Comparison of ENCODE assay signal across 9 cellular contexts in genomic region chr5:88890070-88890781, GRCh38. TPM values are rescaled to one million over a fixed set of nuclear protein-coding genes. Genes with fewer than 3 reads are reported as not detected.
DNase-seq lines count a peak whose midpoint lies in the region; ATAC-seq and TF ChIP-seq lines count a peak whose summit lies in the region.
"Had no signal": no experiment of that assay in that cellular context is flagged by ENCODE, and none has a peak within 500 bp of the region (broad histone marks: within the 10 kb centered on the region; RNA-seq: fewer than 3 reads in every experiment).

No MANE protein-coding gene starts in this region.

- peaks cover 0 to 3% (median 0%) of the 10 kb centered on the region in 5 donors for H3K9me3 Mint-ChIP-seq in CD8-positive, alpha-beta memory T cell
- H3K9me3 Mint-ChIP-seq: T-helper 1 cell treated with Interleukin-12 subunit alpha and Interleukin-12 subunit beta and Interleukin-4 antibody, amounts not matched to agents 30 μg/mL and 1 μg/mL, for 36 hours had no signal

- intact Hi-C loops in ascending aorta (cut with DNase I), result no loop called here

- no peak for TF ChIP-seq CTCF in ascending aorta (IDR thresholded peaks at IDR 0.05)

- H3K9ac ChIP-seq in stomach smooth muscle (ENCODE audit: low read length in 2 of 2), result peak overlapping the region; percentile 81 to 87

- DNase-seq in ascending aorta (ENCODE audit: low spot score in 2 of 2), result no peak
- no peak for DNase-seq in CD8-positive, alpha-beta memory T cell
- DNase-seq in activated effector memory CD4-positive, alpha-beta T cell treated with Interleukin-2 at 50 U/mL for 16 hours, result no peak
- no peak for DNase-seq in NCI-H748 (lab: John Stamatoyannopoulos, UW; ENCODE audit: unreplicated experiment)

- H3K4me3 ChIP-seq in ascending aorta, result peak overlapping the region; percentile 72 to 83
- peak overlapping the region; percentile 71 to 82 for H3K4me3 ChIP-seq in stomach smooth muscle (ENCODE audit: low read length in 2 of 2)
- no peak overlapping the region for H3K4me3 ChIP-seq in CD8-positive, alpha-beta memory T cell (ENCODE audit: low read length)

- CTCF ChIA-PET in CD8-positive, alpha-beta memory T cell (lab: Charles Lee), result no interaction called here

- H3K36me3 Mint-ChIP-seq in CD8-positive, alpha-beta memory T cell, result no peaks in the 10 kb centered on the region

- peaks cover 4 to 40% of the 10 kb centered on the region in 2 donors for H3K27me3 Mint-ChIP-seq in CD8-positive, alpha-beta memory T cell

- ATAC-seq in HG03378 (IDR thresholded peaks at IDR 0.05; ENCODE audit: unreplicated experiment) (peak; percentile 0), GM19395 (IDR thresholded peaks at IDR 0.05; ENCODE audit: unreplicated experiment) (no peak)

- no peak overlapping the region for H3K4me3 Mint-ChIP-seq in CD8-positive, alpha-beta memory T cell
- H3K4me3 Mint-ChIP-seq: T-helper 1 cell treated with Interleukin-12 subunit alpha and Interleukin-12 subunit beta and Interleukin-4 antibody, amounts not matched to agents 30 μg/mL and 1 μg/mL, for 36 hours had no signal

- H3K27me3 ChIP-seq in ascending aorta (no peaks in the 10 kb centered on the region), layer of hippocampus (ENCODE audit: control insufficient read depth, insufficient read depth, low read length) (no peaks in the 10 kb centered on the region), stomach smooth muscle (ENCODE audit: control insufficient read depth in 1 of 2, insufficient read depth in 2 of 2, low read length in 2 of 2) (no peaks in the 10 kb centered on the region)
- no peaks in the 10 kb centered on the region for H3K27me3 ChIP-seq in CD8-positive, alpha-beta memory T cell (ENCODE audit: insufficient read depth, low read length, poor library complexity, severe bottlenecking)

- POLR2A ChIA-PET in CD8-positive, alpha-beta memory T cell (lab: Charles Lee), result no interaction called here

- H3K36me3 ChIP-seq in ascending aorta, result no peaks in the 10 kb centered on the region
- no peaks in the 10 kb centered on the region for H3K36me3 ChIP-seq in stomach smooth muscle (ENCODE audit: control insufficient read depth in 2 of 2, insufficient read depth in 2 of 2, low read length in 2 of 2)
- H3K36me3 ChIP-seq in CD8-positive, alpha-beta memory T cell (ENCODE audit: insufficient read depth, low read length), result no peaks in the 10 kb centered on the region

- H3K9me3 ChIP-seq in ascending aorta, result no peaks in the 10 kb centered on the region
- H3K9me3 ChIP-seq in stomach smooth muscle (ENCODE audit: control insufficient read depth in 2 of 2, low read length in 2 of 2), result no peaks in the 10 kb centered on the region
- H3K9me3 ChIP-seq in CD8-positive, alpha-beta memory T cell (ENCODE audit: low read length), result no peaks in the 10 kb centered on the region

- H3K4me1 Mint-ChIP-seq in CD8-positive, alpha-beta memory T cell, result no peaks in the 10 kb centered on the region

- peak overlapping the region; percentile 90 to 95 for H3K27ac ChIP-seq in ascending aorta
- H3K27ac ChIP-seq in layer of hippocampus (ENCODE audit: low read depth, low read length), result peak overlapping the region; percentile 69
- peak overlapping the region; percentile 85 for H3K27ac ChIP-seq in stomach smooth muscle (ENCODE audit: low read length)
- no peak overlapping the region for H3K27ac ChIP-seq in CD8-positive, alpha-beta memory T cell (ENCODE audit: low read depth, low read length)

- H3K4me1 ChIP-seq in ascending aorta (peaks cover 0 to 7% of the 10 kb centered on the region in 2 donors), stomach smooth muscle (ENCODE audit: control insufficient read depth, insufficient read depth, low read length) (peaks cover under 1% of the 10 kb centered on the region)
- H3K4me1 ChIP-seq in CD8-positive, alpha-beta memory T cell (ENCODE audit: insufficient read depth, low read length), result no peaks in the 10 kb centered on the region

- H3K27ac Mint-ChIP-seq in CD8-positive, alpha-beta memory T cell, result no peak overlapping the region
- H3K27ac Mint-ChIP-seq: T-helper 1 cell treated with Interleukin-12 subunit alpha and Interleukin-12 subunit beta and Interleukin-4 antibody, amounts not matched to agents 30 μg/mL and 1 μg/mL, for 36 hours had no signal

RNA-seq across cellular contexts. Expression of gene MEF2C, which starts 7.2 kb away (rescaled TPM):
- total RNA-seq in ascending aorta, result 138 TPM
- total RNA-seq in CD8-positive, alpha-beta memory T cell, result under 1 TPM; 0.31 to 0.85 TPM
- polyA plus RNA-seq in CD8-positive, alpha-beta memory T cell, result not detected

Comparison
In these comparisons a context has a peak if more than half of its experiments do, and no peak if none do; other contexts are left out.
1. RNA of gene MEF2C, which starts 7.2 kb away (total RNA-seq): 138 TPM in ascending aorta (single experiment); 0.31 to 0.85 TPM in CD8-positive, alpha-beta memory T cell; every median in the first group is over 10 times any median in the second.